Comparison of ENCODE assay signal across 10 cellular contexts in the genomic region with DNA sequence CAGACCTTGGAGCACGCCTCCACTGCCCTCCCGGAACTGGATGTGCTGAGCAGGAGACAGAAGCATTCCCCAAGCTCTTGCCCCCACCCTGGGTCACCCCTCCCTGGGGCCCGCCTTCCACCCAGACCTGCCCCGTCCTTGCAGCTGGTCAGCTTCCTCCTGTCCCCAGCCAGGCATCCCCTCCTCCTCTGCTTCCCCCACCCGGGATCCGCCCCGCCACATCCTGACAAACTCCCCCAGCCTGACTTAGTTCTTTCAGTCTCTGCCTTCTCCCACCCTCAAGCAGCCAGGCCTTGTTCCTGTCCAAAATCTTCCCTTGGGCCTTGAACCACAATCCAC. TPM values are rescaled to one million over a fixed set of nuclear protein-coding genes. Genes with fewer than 3 reads are reported as not detected.
DNase-seq lines count a peak whose midpoint lies in the region; ATAC-seq, FAIRE-seq and TF ChIP-seq lines count a peak whose summit lies in the region.
"Had no signal": no experiment of that assay in that cellular context is flagged by ENCODE, and none has a peak within 500 bp of the region (broad histone marks: within the 10 kb centered on the region; RNA-seq: fewer than 3 reads in every experiment).

No MANE protein-coding gene starts in this region.

- no peaks in the 10 kb centered on the region for H3K27me3 ChIP-seq in Karpas-422 (ENCODE audit: low read length)

- H3K4me3 Mint-ChIP-seq in memory B cell: peak overlapping the region; percentile 45
- H3K4me3 Mint-ChIP-seq: stimulated activated naive CD8-positive, alpha-beta T cell treated with anti-CD3 and anti-CD28 coated beads, Interleukin-15, Interleukin-2, amounts not matched to agents 100 ng/mL and 50 ng/mL, for 24 hours had no signal

- ATAC-seq in memory B cell (ENCODE audit: low read depth): no peak
- ATAC-seq in GM21528 (IDR thresholded peaks at IDR 0.05; ENCODE audit: low FRiP score, unreplicated experiment): no peak

- H2AFZ ChIP-seq in Karpas-422 (ENCODE audit: low read length): no peak overlapping the region

- H3K4me3 ChIP-seq in Karpas-422 (ENCODE audit: low read length) (no peak overlapping the region), cardiac fibroblast (replicated peaks in 1 of 2; ENCODE audit: low read depth in 2 of 2, low read length in 2 of 2) (no peak overlapping the region)

- peak; percentile 79 for DNase-seq in Ammon's horn (ENCODE audit: low spot score)
- DNase-seq in Karpas-422: no peak
- peak; percentile 83 to 88 for DNase-seq in cardiac fibroblast (ENCODE audit: low read depth in 2 of 2)
- DNase-seq in memory B cell (ENCODE audit: low spot score in 2 of 2): no peak
- DNase-seq in urothelium cell line (ENCODE audit: low spot score): peak; percentile 80
- DNase-seq in GM19240 (ENCODE audit: insufficient read length, low spot score): no peak
- no peak for DNase-seq in G401 (ENCODE audit: low spot score)

- no peaks in the 10 kb centered on the region for H3K9me3 ChIP-seq in Karpas-422 (ENCODE audit: low read length)

- H3K9me3 Mint-ChIP-seq in memory B cell: no peaks in the 10 kb centered on the region
- H3K9me3 Mint-ChIP-seq: stimulated activated naive CD8-positive, alpha-beta T cell treated with anti-CD3 and anti-CD28 coated beads, Interleukin-15, Interleukin-2, amounts not matched to agents 100 ng/mL and 50 ng/mL, for 24 hours had no signal

- peak overlapping the region; percentile 63 for H3K27ac Mint-ChIP-seq in memory B cell
- H3K27ac Mint-ChIP-seq: stimulated activated naive CD8-positive, alpha-beta T cell treated with anti-CD3 and anti-CD28 coated beads, Interleukin-15, Interleukin-2, amounts not matched to agents 100 ng/mL and 50 ng/mL, for 24 hours had no signal

- FAIRE-seq in urothelium cell line (lab: Jason Lieb, UNC): peak; percentile 82
- FAIRE-seq: colon had no signal

- H3K4me2 ChIP-seq in Karpas-422 (ENCODE audit: low read depth, low read length, poor library complexity, severe bottlenecking): no peak overlapping the region

- no peaks in the 10 kb centered on the region for H3K36me3 ChIP-seq in Karpas-422 (ENCODE audit: insufficient read depth, low read length)

- H3K9me2 ChIP-seq in Karpas-422 (replicated peaks; ENCODE audit: insufficient read depth, low read length): no peaks in the 10 kb centered on the region

- in situ Hi-C loops in G401 (cut with HindIII; ENCODE audit: low sequenced_read_pairs): no loop called here

- peaks cover 17% of the 10 kb centered on the region; the same call in 1 of the 2 replicates for H4K20me1 ChIP-seq in Karpas-422 (ENCODE audit: insufficient read depth, low read depth, low read length)

- H3K9ac ChIP-seq in Karpas-422 (ENCODE audit: low read length): peak overlapping the region; percentile 31; the same call in 1 of the 2 replicates

- no peaks in the 10 kb centered on the region for H3K36me3 Mint-ChIP-seq in memory B cell

- TF ChIP-seq CTCF in cardiac fibroblast (IDR thresholded peaks at IDR 0.05; ENCODE audit: low read depth, low read length): no peak

- H3K4me1 ChIP-seq in Karpas-422 (ENCODE audit: low read length): peaks cover 56% of the 10 kb centered on the region

- H3K79me2 ChIP-seq in Karpas-422 (ENCODE audit: low read length): no peaks in the 10 kb centered on the region

- no peaks in the 10 kb centered on the region for H3K27me3 Mint-ChIP-seq in memory B cell

- peaks cover 29% of the 10 kb centered on the region for H3K4me1 Mint-ChIP-seq in memory B cell

- no peak overlapping the region for H3K27ac ChIP-seq in Karpas-422 (ENCODE audit: low read length)

RNA-seq across cellular contexts. Expression of a gene that starts 1.1 kb away (rescaled TPM):
- 2.6 and 7.8 TPM in 2 replicates for total RNA-seq in Karpas-422 (2014; rRNA removed; shearing (Covaris generic); ENCODE audit: low replicate concordance)
- total RNA-seq in G401 (2014; rRNA removed; shearing (Covaris generic)): 93.4 and 100 TPM in 2 replicates

RNA-seq across cellular contexts. Expression of a gene that starts 18.2 kb away (rescaled TPM):
- 0.90 and 2.7 TPM in 2 replicates for total RNA-seq in Karpas-422 (2014; rRNA removed; shearing (Covaris generic); ENCODE audit: low replicate concordance)
- 0.37 and 1.0 TPM in 2 replicates for total RNA-seq in G401 (2014; rRNA removed; shearing (Covaris generic))

RNA-seq across cellular contexts. Expression of a gene that starts 34.6 kb away (rescaled TPM):
- total RNA-seq in Karpas-422 (2014; rRNA removed; shearing (Covaris generic); ENCODE audit: low replicate concordance): 32.9 and 78.0 TPM in 2 replicates
- 76.9 and 77.8 TPM in 2 replicates for total RNA-seq in G401 (2014; rRNA removed; shearing (Covaris generic))

RNA-seq across cellular contexts. Expression of a gene that starts 38.4 kb away (rescaled TPM):
- total RNA-seq in Karpas-422 (2014; rRNA removed; shearing (Covaris generic); ENCODE audit: low replicate concordance): 6.4 and 15.8 TPM in 2 replicates
- 21.3 and 21.5 TPM in 2 replicates for total RNA-seq in G401 (2014; rRNA removed; shearing (Covaris generic))

RNA-seq across cellular contexts. Expression of a gene that starts 47.1 kb away (rescaled TPM):
- total RNA-seq in Karpas-422 (2014; rRNA removed; shearing (Covaris generic); ENCODE audit: low replicate concordance): 45.4 and 110 TPM in 2 replicates
- 155 and 158 TPM in 2 replicates for total RNA-seq in G401 (2014; rRNA removed; shearing (Covaris generic))

Comparison
In these comparisons a context has a peak if more than half of its experiments do, and no peak if none do; other contexts are left out.
1. DNase-seq: peak in Ammon's horn (single experiment), cardiac fibroblast (2 of 2) and urothelium cell line (single experiment); none in Karpas-422 (single experiment), memory B cell (0 of 2), GM19240 (single experiment) and G401 (single experiment).
2. RNA of a gene that starts 1.1 kb away (total RNA-seq): 93.4 to 100 TPM in G401; 2.6 to 7.8 TPM in Karpas-422; every median in the first group is over 10 times any median in the second.